8 cellular contexts compared by ENCODE assay signal in genomic region chr9:6715755-6716643, GRCh38. TPM values are rescaled to one million over a fixed set of nuclear protein-coding genes. Genes with fewer than 3 reads are reported as not detected.
DNase-seq lines count a peak whose midpoint lies in the region; ATAC-seq and TF ChIP-seq lines count a peak whose summit lies in the region.

No MANE protein-coding gene starts in this region.

- H3K9ac ChIP-seq in HUES64 (ENCODE audit: low read depth, low read length), result no peak overlapping the region

- H3K4me3 Mint-ChIP-seq in activated CD4-positive, alpha-beta T cell treated with anti-CD3 and anti-CD28 coated beads, Interleukin-2, amount 10 ng/mL, durations not matched to agents 7 days and 5 days, result peak overlapping the region; percentile 79
- H3K4me3 Mint-ChIP-seq in dendritic cell treated with granulocyte-macrophage colony-stimulating factor and Interleukin-4, amounts not matched to agents 40 ng/mL and 50 ng/mL, for 4 days, result peak overlapping the region; percentile 82

- POLR2A ChIA-PET in activated CD4-positive, alpha-beta T cell treated with anti-CD3 and anti-CD28 coated beads, Interleukin-2, amount 10 ng/mL, durations not matched to agents 7 days and 5 days (lab: Charles Lee), result interaction anchor here (0.7 to 0.9 kb wide), 2 partner anchors 10 to 41 kb away, joined by 3 to 6 read pairs; no protein-coding TSS in a partner anchor

- ATAC-seq in GM19452 (IDR thresholded peaks at IDR 0.05; ENCODE audit: unreplicated experiment) (peak; percentile 92), mucosa of descending colon (peak; percentile 89)

- peaks cover 3% of the 10 kb centered on the region for H3K36me3 Mint-ChIP-seq in activated CD4-positive, alpha-beta T cell treated with anti-CD3 and anti-CD28 coated beads, Interleukin-2, amount 10 ng/mL, durations not matched to agents 7 days and 5 days (ENCODE audit: low read depth)
- H3K36me3 Mint-ChIP-seq in dendritic cell treated with granulocyte-macrophage colony-stimulating factor and Interleukin-4, amounts not matched to agents 40 ng/mL and 50 ng/mL, for 4 days (ENCODE audit: low read depth), result peaks cover 6% of the 10 kb centered on the region

- DNase-seq in AG20443 (ENCODE audit: low spot score) (peak; percentile 53), mucosa of descending colon (peak; percentile 84 to 90 (median 84)), NCI-H146 treated with DMSO at 0.1 percent for 48 hours (lab: John Stamatoyannopoulos, UW; ENCODE audit: unreplicated experiment) (no peak)
- DNase-seq in activated CD4-positive, alpha-beta T cell treated with anti-CD3 and anti-CD28 coated beads, Interleukin-2, amount 10 ng/mL, durations not matched to agents 7 days and 5 days, result peak; percentile 71
- DNase-seq in stimulated activated CD8-positive, alpha-beta memory T cell treated with anti-CD3 and anti-CD28 coated beads, Interleukin-4, amount 100 ng/mL, for 48 hours, result peak; percentile 85

- intact Hi-C loops in dendritic cell treated with granulocyte-macrophage colony-stimulating factor and Interleukin-4, amounts not matched to agents 40 ng/mL and 50 ng/mL, for 4 days (cut with micrococcal nuclease), result no loop called here
- intact Hi-C loops in mucosa of descending colon (cut with DNase I, micrococcal nuclease), result no loop called here

- H3K27me3 ChIP-seq in HUES64 (ENCODE audit: insufficient read depth, low read length), result no peaks in the 10 kb centered on the region

- peak overlapping the region; percentile 38; the same call in 1 of the 2 replicates for H3K4me3 ChIP-seq in HUES64 (ENCODE audit: low read length)
- peak overlapping the region; percentile 11 for H3K4me3 ChIP-seq in mucosa of descending colon

- TF ChIP-seq CTCF in mucosa of descending colon (IDR thresholded peaks at IDR 0.05), result no peak

- no peak overlapping the region for H3K27ac ChIP-seq in HUES64 (ENCODE audit: low read depth, low read length)

- CTCF ChIA-PET in activated CD4-positive, alpha-beta T cell treated with anti-CD3 and anti-CD28 coated beads, Interleukin-2, amount 10 ng/mL, durations not matched to agents 7 days and 5 days (lab: Charles Lee), result interaction anchor here (0.8 to 1.0 kb wide), 2 partner anchors 10 to 16 kb away, joined by 3 to 5 read pairs; no protein-coding TSS in a partner anchor

- H3K9me3 ChIP-seq in HUES64 (ENCODE audit: insufficient read depth, low read depth, low read length), result no peaks in the 10 kb centered on the region
- H3K9me3 ChIP-seq in mucosa of descending colon, result no peaks in the 10 kb centered on the region

- H3K27me3 Mint-ChIP-seq in activated CD4-positive, alpha-beta T cell treated with anti-CD3 and anti-CD28 coated beads, Interleukin-2, amount 10 ng/mL, durations not matched to agents 7 days and 5 days, result peaks cover 4% of the 10 kb centered on the region
- peaks cover 18% of the 10 kb centered on the region for H3K27me3 Mint-ChIP-seq in dendritic cell treated with granulocyte-macrophage colony-stimulating factor and Interleukin-4, amounts not matched to agents 40 ng/mL and 50 ng/mL, for 4 days

- peak overlapping the region; percentile 90 for H3K27ac Mint-ChIP-seq in activated CD4-positive, alpha-beta T cell treated with anti-CD3 and anti-CD28 coated beads, Interleukin-2, amount 10 ng/mL, durations not matched to agents 7 days and 5 days
- peak overlapping the region; percentile 89 for H3K27ac Mint-ChIP-seq in dendritic cell treated with granulocyte-macrophage colony-stimulating factor and Interleukin-4, amounts not matched to agents 40 ng/mL and 50 ng/mL, for 4 days

- H3K36me3 ChIP-seq in HUES64 (ENCODE audit: insufficient read depth, low read length) (no peaks in the 10 kb centered on the region), mucosa of descending colon (ENCODE audit: low read depth) (no peaks in the 10 kb centered on the region)

- no peaks in the 10 kb centered on the region for H3K9me3 Mint-ChIP-seq in activated CD4-positive, alpha-beta T cell treated with anti-CD3 and anti-CD28 coated beads, Interleukin-2, amount 10 ng/mL, durations not matched to agents 7 days and 5 days
- H3K9me3 Mint-ChIP-seq in dendritic cell treated with granulocyte-macrophage colony-stimulating factor and Interleukin-4, amounts not matched to agents 40 ng/mL and 50 ng/mL, for 4 days, result no peaks in the 10 kb centered on the region

- 78% methylated on average over 61 of the region's 61 CpGs for WGBS in HUES64

- no peaks in the 10 kb centered on the region for H3K4me1 ChIP-seq in HUES64 (ENCODE audit: insufficient read depth, low read length)
- H3K4me1 ChIP-seq in mucosa of descending colon (ENCODE audit: low read depth), result peaks cover 6% of the 10 kb centered on the region

- peaks cover 11% of the 10 kb centered on the region for H3K4me1 Mint-ChIP-seq in activated CD4-positive, alpha-beta T cell treated with anti-CD3 and anti-CD28 coated beads, Interleukin-2, amount 10 ng/mL, durations not matched to agents 7 days and 5 days
- peaks cover 12% of the 10 kb centered on the region for H3K4me1 Mint-ChIP-seq in dendritic cell treated with granulocyte-macrophage colony-stimulating factor and Interleukin-4, amounts not matched to agents 40 ng/mL and 50 ng/mL, for 4 days (ENCODE audit: low read depth)

RNA-seq across cellular contexts. Expression of gene KDM4C, which starts 41.8 kb away (rescaled TPM):
- polyA plus RNA-seq in HUES64 (2013, experiment 1 of 2), result 10.8 TPM
- polyA plus RNA-seq in HUES64 (2013, experiment 2 of 2), result 11.5 TPM
- 10 to 100 TPM; 53.0 to 53.7 TPM for total RNA-seq in activated CD4-positive, alpha-beta T cell treated with anti-CD3 and anti-CD28 coated beads, Interleukin-2, amount 10 ng/mL, durations not matched to agents 7 days and 5 days
- total RNA-seq in mucosa of descending colon, result 10 to 100 TPM; 44.6 to 74.9 (median 50.9) TPM
